In genomic region chr12:38585090-38585489, GRCh38 we compare ENCODE assay signal across 25 cellular contexts.
DNase-seq lines count a peak whose midpoint lies in the region; ATAC-seq, FAIRE-seq and TF ChIP-seq lines count a peak whose summit lies in the region.
"Had no signal": no experiment of that assay in that cellular context is flagged by ENCODE, and none has a peak within 500 bp of the region (broad histone marks: within the 10 kb centered on the region; RNA-seq: fewer than 3 reads in every experiment).

No MANE protein-coding gene starts in this region.

- CTCF ChIA-PET in GM12878 (lab: Yijun Ruan, JAX) = no interaction called here

- no peaks in the 10 kb centered on the region for H3K4me1 ChIP-seq in GM12878 (ENCODE audit: control insufficient read depth, insufficient read depth, low read length)
- H3K4me1 ChIP-seq: Caco-2 had no signal

- FAIRE-seq in GM12878 (lab: Jason Lieb, UNC) = no peak
- FAIRE-seq: HTR-8/SVneo had no signal

- H3K4me2 ChIP-seq in GM12878 (ENCODE audit: control insufficient read depth, insufficient read depth) = no peak overlapping the region
- H3K4me2 ChIP-seq: KMS-11, SK-N-SH had no signal

- H3K4me3 ChIP-seq in MG63 (no peak overlapping the region), GM12878 (no peak overlapping the region)
- H3K4me3 ChIP-seq: BLaER1 treated with 17β-estradiol and CSF1 and Interleukin-3, amounts not matched to agents 10 nM and 100 nM had no signal

- POLR2A ChIA-PET in GM12878 (lab: Charles Lee) = no interaction called here

- WGBS in GM12878 (ENCODE audit: insufficient coverage, insufficient replicate concordance, low lambda C conversion rate, missing lambda C conversion rate) = 0% methylated on average over 2 of the region's 2 CpGs

- no peaks in the 10 kb centered on the region for H3K79me2 ChIP-seq in GM12878 (ENCODE audit: control insufficient read depth, insufficient read depth, low read length)

- H3K36me3 ChIP-seq in MG63 (no peaks in the 10 kb centered on the region), GM12878 (ENCODE audit: control insufficient read depth in 2 of 2, insufficient read depth in 2 of 2, low read length in 1 of 2) (no peaks in the 10 kb centered on the region)
- H3K36me3 ChIP-seq: BLaER1 treated with 17β-estradiol and CSF1 and Interleukin-3, amounts not matched to agents 10 nM and 100 nM had no signal

- in situ Hi-C loops in GM12878 (cut with MboI) = no loop called here

- no peak overlapping the region for H2AFZ ChIP-seq in GM12878 (ENCODE audit: control insufficient read depth, low read depth, low read length)

- ATAC-seq in GM18870 (IDR thresholded peaks at IDR 0.05; ENCODE audit: unreplicated experiment) (peak; percentile 63), GM12878 (peak; percentile 85), GM19351 (IDR thresholded peaks at IDR 0.05; ENCODE audit: unreplicated experiment) (no peak), HG03139 (IDR thresholded peaks at IDR 0.05; ENCODE audit: unreplicated experiment) (no peak)

- no peaks in the 10 kb centered on the region for H4K20me1 ChIP-seq in GM12878 (ENCODE audit: control insufficient read depth, insufficient read depth)
- H4K20me1 ChIP-seq: BLaER1 treated with 17β-estradiol and CSF1 and Interleukin-3, amounts not matched to agents 10 nM and 100 nM had no signal

- H3K27me3 ChIP-seq in MG63 = no peaks in the 10 kb centered on the region
- H3K27me3 ChIP-seq in GM12878 (replicated peaks in 1 of 2; ENCODE audit: control insufficient read depth in 2 of 2, insufficient read depth in 2 of 2, low read length in 1 of 2) = no peaks in the 10 kb centered on the region
- H3K27me3 ChIP-seq: BLaER1 treated with 17β-estradiol and CSF1 and Interleukin-3, amounts not matched to agents 10 nM and 100 nM had no signal

- H3K9me3 ChIP-seq in MG63 (peaks cover 4% of the 10 kb centered on the region; the same call in 1 of the 2 replicates), GM12878 (replicated peaks; ENCODE audit: control insufficient read depth, insufficient read depth, low read length) (no peaks in the 10 kb centered on the region)
- H3K9me3 ChIP-seq: Caco-2, SK-N-SH had no signal

- RAD21 ChIA-PET in GM12878 (lab: Charles Lee; ENCODE audit: unreplicated experiment) = interaction anchor here (0.8 kb wide), 1 partner anchor 17 kb away, joined by 3 read pairs; no protein-coding TSS in a partner anchor

- BruUV-seq in GM12878 (replicated peaks; lab: Mats Ljungman, UMichigan) = no TSS peak

- intact Hi-C loops in GM12878 (cut with micrococcal nuclease; ENCODE audit: unreplicated experiment) = loop anchor here (10.0 kb wide), 2 partner anchors 260 to 320 kb away; partner anchors contain the start of gene CPNE8

- TF ChIP-seq CTCF in GM12878 (IDR thresholded peaks at IDR 0.05 in 2 of 3, conservative IDR thresholded peaks at IDR 0.05 in 1 of 3; ENCODE audit: control insufficient read depth in 2 of 3, extremely low read depth in 1 of 3, insufficient read depth in 1 of 3, low read depth in 3 of 3, low read length in 3 of 3) = no peak

- no peak overlapping the region for H3K27ac ChIP-seq in GM12878 (ENCODE audit: control insufficient read depth, insufficient read depth)
- H3K27ac ChIP-seq: KMS-11 had no signal

- DNase-seq in Daoy (ENCODE audit: low read depth) = peak; percentile 27
- DNase-seq in MG63 = peak; percentile 14
- no peak for DNase-seq in GM12878 (ENCODE audit: low read depth, low spot score)
- DNase-seq in cerebellar nuclear complex (lab: John Stamatoyannopoulos, UW) = no peak
- DNase-seq in glomerular visceral epithelial cell (ENCODE audit: extremely low spot score) = no peak
- DNase-seq: 8988T; Caco-2; CD4-positive, alpha-beta memory T cell; DMS 273 treated with DMSO at 0.1 percent for 48 hours; DND-41; H7; IMR-90; NCI-H1694; NCI-H2081; NCI-H2171; NCI-H526; SIG-M5; SK-N-SH; T-helper 2 cell had no signal

- SMC1A ChIA-PET in GM12878 (lab: Charles Lee; ENCODE audit: uncharacterized antibody, unreplicated experiment) = interaction anchor here (0.8 to 1.3 kb wide), 3 partner anchors 11 to 20 kb away, joined by 3 to 5 read pairs (median 4); no protein-coding TSS in a partner anchor

- TF ChIP-seq EP300 in GM12878 (IDR thresholded peaks at IDR 0.05; ENCODE audit: borderline replicate concordance in 1 of 2, control insufficient read depth in 1 of 2, low read depth in 2 of 2, low read length in 2 of 2) = no peak

- TF ChIP-seq RAD21 in GM12878 (IDR thresholded peaks at IDR 0.05; ENCODE audit: insufficient read depth, low read depth, low read length) = no peak

- no peak overlapping the region for H3K9ac ChIP-seq in GM12878 (ENCODE audit: control insufficient read depth, insufficient read depth, low read length)
- H3K9ac ChIP-seq: BLaER1 treated with 17β-estradiol and CSF1 and Interleukin-3, amounts not matched to agents 10 nM and 100 nM; KMS-11; SK-N-SH had no signal

- no peak for TF ChIP-seq POLR2A in GM12878 (IDR thresholded peaks at IDR 0.05; ENCODE audit: low read depth, low read length)

TF ChIP-seq in GM12878, 131 proteins besides CTCF, POLR2A, EP300 and RAD21:
- no peak for TF ChIP-seq NBN (IDR thresholded peaks at IDR 0.05)
- TF ChIP-seq JUNB (IDR thresholded peaks at IDR 0.05) = peak; percentile 42
- TF ChIP-seq HDAC6 (IDR thresholded peaks at IDR 0.05; ENCODE audit: unreplicated experiment) = no peak
- TF ChIP-seq NFIC (IDR thresholded peaks at IDR 0.05; ENCODE audit: low read depth, low read length) = peak; percentile 33; the same call in 1 of the 2 replicates
- TF ChIP-seq SUPT20H (IDR thresholded peaks at IDR 0.05; ENCODE audit: borderline replicate concordance, control insufficient read depth, low read depth, low read length) = no peak
- TF ChIP-seq FOXM1 (IDR thresholded peaks at IDR 0.05; ENCODE audit: low read depth, low read length) = no peak
- TF ChIP-seq RBBP5 (conservative IDR thresholded peaks at IDR 0.05) = no peak
- TF ChIP-seq MTA2 (IDR thresholded peaks at IDR 0.05; ENCODE audit: low read depth) = 0 out of 2 replicates have a peak, but pooled peaks have one; percentile 14
- peak; percentile 19; the same call in 1 of the 2 replicates for TF ChIP-seq RELB (IDR thresholded peaks at IDR 0.05; ENCODE audit: low read depth)
- TF ChIP-seq SMAD5 (IDR thresholded peaks at IDR 0.05; ENCODE audit: low read depth) = no peak

Comparison
In these comparisons a context has a peak if more than half of its experiments do, and no peak if none do; other contexts are left out.
1. DNase-seq: peak in Daoy (single experiment) and MG63 (single experiment); none in GM12878 (single experiment), cerebellar nuclear complex (0 of 2) and glomerular visceral epithelial cell (single experiment).
2. ATAC-seq: peak in GM18870 (single experiment) and GM12878 (single experiment); none in GM19351 (single experiment) and HG03139 (single experiment).